ENCODE assay signal across 9 cellular contexts in the genomic region with DNA sequence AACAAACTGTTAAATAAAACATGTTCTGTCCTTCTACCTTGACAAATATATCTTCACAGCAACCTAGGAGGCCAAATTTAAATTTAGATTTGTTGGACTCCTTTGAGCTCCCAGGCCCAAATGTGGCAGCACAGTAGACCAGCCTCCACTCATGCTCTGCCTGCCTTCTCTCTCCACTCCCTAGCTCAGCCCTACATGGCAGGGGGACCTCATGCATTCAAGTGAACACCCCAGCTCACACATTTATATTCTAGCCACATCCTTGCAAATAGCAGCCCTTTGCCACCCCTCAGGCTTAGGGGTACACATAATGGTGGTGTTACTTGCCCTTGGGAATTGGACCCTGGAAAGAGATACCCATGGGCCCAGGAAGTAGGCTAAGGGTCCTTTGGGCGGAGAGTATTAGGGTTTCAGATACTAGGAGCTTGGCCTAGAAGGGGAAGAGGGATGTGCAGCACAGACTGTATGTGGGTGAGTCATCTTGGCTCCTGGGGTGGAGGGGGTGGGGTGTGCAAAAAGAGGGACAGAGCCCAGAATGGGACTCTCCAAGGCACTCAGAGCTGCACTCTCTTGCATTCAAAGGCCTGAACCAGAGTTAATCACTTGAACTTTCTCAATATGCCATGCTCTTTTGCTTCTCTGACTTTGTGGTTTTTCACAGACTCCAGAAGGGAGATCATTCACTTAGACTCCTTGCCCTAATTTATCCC.
DNase-seq lines count a peak whose midpoint lies in the region; ATAC-seq and TF ChIP-seq lines count a peak whose summit lies in the region.
"Had no signal": no experiment of that assay in that cellular context is flagged by ENCODE, and none has a peak within 500 bp of the region (broad histone marks: within the 10 kb centered on the region; RNA-seq: fewer than 3 reads in every experiment).

No MANE protein-coding gene starts in this region.

- no peaks in the 10 kb centered on the region for H3K27me3 ChIP-seq in RWPE2 (ENCODE audit: insufficient read depth, poor library complexity, severe bottlenecking)

- no peaks in the 10 kb centered on the region for H3K36me3 ChIP-seq in RWPE2 (ENCODE audit: low read depth)

- no peak overlapping the region for H3K4me3 ChIP-seq in RWPE2 (ENCODE audit: severe bottlenecking)
- H3K4me3 ChIP-seq in fibroblast of the aortic adventitia (ENCODE audit: low read depth, low read length), result no peak overlapping the region

- H3K27ac ChIP-seq in RWPE2 (ENCODE audit: poor library complexity, severe bottlenecking), result no peak overlapping the region

- TF ChIP-seq CTCF in RWPE2 (IDR thresholded peaks at IDR 0.05; ENCODE audit: poor library complexity, severe bottlenecking) (no peak), fibroblast of the aortic adventitia (IDR thresholded peaks at IDR 0.05; ENCODE audit: insufficient read depth, low read length) (no peak)

- peaks cover 6% of the 10 kb centered on the region for H3K4me1 ChIP-seq in RWPE2 (ENCODE audit: insufficient read depth, poor library complexity, severe bottlenecking)

- peak; percentile 69 for ATAC-seq in RWPE2 (ENCODE audit: low read depth)
- ATAC-seq in GM18907 (IDR thresholded peaks at IDR 0.05; ENCODE audit: unreplicated experiment), result no peak
- no peak for ATAC-seq in HG03175 (IDR thresholded peaks at IDR 0.05; ENCODE audit: unreplicated experiment)
- ATAC-seq in HG03159 (IDR thresholded peaks at IDR 0.05; ENCODE audit: unreplicated experiment), result no peak
- ATAC-seq: activated CD4-positive, alpha-beta T cell treated with anti-CD3 and anti-CD28 coated beads for 36 hours had no signal

- no peaks in the 10 kb centered on the region for H3K9me3 ChIP-seq in RWPE2 (ENCODE audit: severe bottlenecking)

- DNase-seq in Daoy (ENCODE audit: low read depth), result peak; percentile 88
- DNase-seq in RWPE2 (ENCODE audit: low spot score), result no peak
- DNase-seq in fibroblast of the aortic adventitia (ENCODE audit: low read depth), result peak; percentile 84
- DNase-seq in pons (ENCODE audit: low spot score), result peak; percentile 32
- no peak for DNase-seq in HuH-7.5 (ENCODE audit: low spot score)
- DNase-seq: activated CD4-positive, alpha-beta T cell treated with anti-CD3 and anti-CD28 coated beads for 36 hours had no signal

Comparison
In these comparisons a context has a peak if more than half of its experiments do, and no peak if none do; other contexts are left out.
1. DNase-seq: peak in Daoy (single experiment), fibroblast of the aortic adventitia (single experiment) and pons (single experiment); none in RWPE2 (single experiment) and HuH-7.5 (single experiment).